In the genomic region with DNA sequence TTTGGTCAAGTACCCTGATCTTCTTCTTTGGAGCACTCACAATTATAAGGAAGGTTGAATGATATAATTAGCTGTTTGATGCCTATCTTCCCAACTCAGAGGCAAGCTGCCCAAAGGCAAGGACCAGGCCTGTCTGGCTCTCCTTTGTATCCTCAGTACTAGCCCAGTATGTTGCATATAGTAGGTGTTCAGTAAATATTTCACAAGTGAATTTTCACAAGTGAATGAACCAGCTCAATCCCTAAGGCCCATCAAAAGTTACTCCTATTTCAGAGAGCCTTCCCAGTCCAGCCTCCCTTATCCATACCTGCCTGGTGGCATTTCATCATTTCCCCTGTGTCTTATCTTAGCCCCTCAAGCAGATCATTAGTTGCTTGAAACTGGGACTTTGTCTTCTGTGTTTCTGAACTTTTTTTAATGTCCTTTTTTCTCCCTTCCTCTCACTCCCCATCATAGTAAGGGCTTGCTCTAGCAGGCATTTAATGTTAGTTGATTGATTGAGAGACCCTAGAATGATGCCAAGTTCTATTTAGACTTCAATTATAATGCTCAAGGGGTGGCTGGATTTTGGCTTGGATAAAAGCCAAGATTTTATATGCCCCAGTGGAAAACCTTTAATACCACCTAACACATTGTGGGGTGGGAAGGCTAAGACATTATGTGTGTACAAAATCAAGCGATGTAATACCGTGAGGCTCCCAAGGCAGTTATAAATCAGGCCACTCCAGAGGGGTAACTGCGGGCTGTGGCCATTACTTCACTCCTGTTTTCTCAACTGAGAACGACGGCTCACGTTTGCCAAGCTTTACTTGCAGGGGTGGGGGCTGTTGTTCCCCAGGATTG, we compare ENCODE assay signal across 15 cellular contexts. TPM values are rescaled to one million over a fixed set of nuclear protein-coding genes. Genes with fewer than 3 reads are reported as not detected.
DNase-seq lines count a peak whose midpoint lies in the region; ATAC-seq and TF ChIP-seq lines count a peak whose summit lies in the region.
"Had no signal": no experiment of that assay in that cellular context is flagged by ENCODE, and none has a peak within 500 bp of the region (broad histone marks: within the 10 kb centered on the region; RNA-seq: fewer than 3 reads in every experiment).

No MANE protein-coding gene starts in this region.

- H3K4me3 Mint-ChIP-seq in activated T-cell treated with anti-CD3 and anti-CD28 coated beads, Interleukin-2, amount 50 U/mL, for 72 hours: no peak overlapping the region
- H3K4me3 Mint-ChIP-seq: HFFc6; T-helper 2 cell treated with Interferon-gamma antibody and Interleukin-4, amounts not matched to agents 5 μg/mL and 100 μg/mL, for 36 hours had no signal

- DNase-seq in NCI-H1105 (lab: John Stamatoyannopoulos, UW): peak; percentile 94
- peak; percentile 12 for DNase-seq in NCI-H2227 treated with DMSO at 0.1 percent for 48 hours (lab: John Stamatoyannopoulos, UW)
- peak; percentile 22 for DNase-seq in testis
- no peak for DNase-seq in GF-D8 (lab: John Stamatoyannopoulos, UW)
- DNase-seq in activated T-cell treated with anti-CD3 and anti-CD28 coated beads, Interleukin-2, amount 50 U/mL, for 72 hours: no peak
- no peak for DNase-seq in COLO668 (lab: John Stamatoyannopoulos, UW; ENCODE audit: unreplicated experiment)
- DNase-seq: activated CD4-positive, alpha-beta T cell treated with anti-CD3 and anti-CD28 coated beads, Interleukin-2, amount 50 U/mL, for 4 hours; activated effector memory CD4-positive, alpha-beta T cell treated with Interleukin-2 at 50 U/mL for 16 hours; glutamatergic neuron; HFFc6; stimulated activated naive CD4-positive, alpha-beta T cell treated with Interleukin-2 at 50 U/mL for 16 hours had no signal

- H3K27me3 Mint-ChIP-seq in activated T-cell treated with anti-CD3 and anti-CD28 coated beads, Interleukin-2, amount 50 U/mL, for 72 hours (ENCODE audit: low read depth): peaks cover 10% of the 10 kb centered on the region

- no peaks in the 10 kb centered on the region for H3K4me1 Mint-ChIP-seq in activated T-cell treated with anti-CD3 and anti-CD28 coated beads, Interleukin-2, amount 50 U/mL, for 72 hours (ENCODE audit: low read depth)

- H3K27ac ChIP-seq in gastroesophageal sphincter (peak overlapping the region; percentile 36 to 85 (median 84)), testis (no peak overlapping the region)
- H3K27ac ChIP-seq: C4-2B had no signal

- intact Hi-C loops in testis (cut with DNase I; ENCODE audit: low total_unique reads): no loop called here

- H3K36me3 ChIP-seq in gastroesophageal sphincter (no peaks in the 10 kb centered on the region), testis (ENCODE audit: low read depth, missing control alignments) (no peaks in the 10 kb centered on the region)

- TF ChIP-seq CTCF in gastroesophageal sphincter (IDR thresholded peaks at IDR 0.05) (no peak), testis (IDR thresholded peaks at IDR 0.05) (no peak)

- H3K27me3 ChIP-seq in gastroesophageal sphincter: no peaks in the 10 kb centered on the region
- H3K27me3 ChIP-seq in testis: no peaks in the 10 kb centered on the region

- no peaks in the 10 kb centered on the region for H3K9me3 ChIP-seq in gastroesophageal sphincter
- no peaks in the 10 kb centered on the region for H3K9me3 ChIP-seq in testis

- peak; percentile 42 for ATAC-seq in gastroesophageal sphincter
- no peak for ATAC-seq in activated T-cell treated with anti-CD3 and anti-CD28 coated beads, Interleukin-2, amount 50 U/mL, for 72 hours (replicated peaks in 1 of 2)
- ATAC-seq: HepG2 had no signal

- no peak overlapping the region for H3K27ac Mint-ChIP-seq in activated T-cell treated with anti-CD3 and anti-CD28 coated beads, Interleukin-2, amount 50 U/mL, for 72 hours
- H3K27ac Mint-ChIP-seq: HFFc6; T-helper 2 cell treated with Interferon-gamma antibody and Interleukin-4, amounts not matched to agents 5 μg/mL and 100 μg/mL, for 36 hours had no signal

- TF ChIP-seq EP300 in gastroesophageal sphincter (IDR thresholded peaks at IDR 0.05): no peak

- H3K36me3 Mint-ChIP-seq in activated T-cell treated with anti-CD3 and anti-CD28 coated beads, Interleukin-2, amount 50 U/mL, for 72 hours (ENCODE audit: insufficient read depth in 2 of 2): no peaks in the 10 kb centered on the region

- H3K4me1 ChIP-seq in gastroesophageal sphincter: peaks cover 14 to 59% (median 27%) of the 10 kb centered on the region in 3 donors
- H3K4me1 ChIP-seq in testis: peaks cover 8% of the 10 kb centered on the region

- TF ChIP-seq POLR2A in gastroesophageal sphincter (IDR thresholded peaks at IDR 0.05): no peak
- TF ChIP-seq POLR2A in testis (IDR thresholded peaks at IDR 0.05): no peak

- peaks cover 0 to 2% of the 10 kb centered on the region in 2 donors for H3K9me3 Mint-ChIP-seq in activated T-cell treated with anti-CD3 and anti-CD28 coated beads, Interleukin-2, amount 50 U/mL, for 72 hours
- H3K9me3 Mint-ChIP-seq: HFFc6; T-helper 2 cell treated with Interferon-gamma antibody and Interleukin-4, amounts not matched to agents 5 μg/mL and 100 μg/mL, for 36 hours had no signal

- WGBS in gastroesophageal sphincter (ENCODE audit: low coverage in 1 of 2), 2 donors: 33% methylated on average over 6 of the region's 6 CpGs; no CpG with 5 or more reads in 1 of the 2 donors
- WGBS in testis, 2 donors: 61 to 78% methylated on average over 6 of the region's 6 CpGs

- H3K4me3 ChIP-seq in gastroesophageal sphincter (no peak overlapping the region), testis (no peak overlapping the region)

RNA-seq across cellular contexts. Expression of gene BOC, which starts 43.2 kb away (rescaled TPM):
- total RNA-seq in gastroesophageal sphincter (100 to 1,000 TPM in 1 of 4 donors, 10 to 100 TPM in 3; 41.5 to 130 (median 73.9) TPM), testis (10 to 100 TPM; 24.5 to 33.6 TPM)
- 28.4 TPM for polyA plus RNA-seq in testis (ENCODE audit: insufficient read depth, low read depth, low replicate concordance)
- total RNA-seq in activated T-cell treated with anti-CD3 and anti-CD28 coated beads, Interleukin-2, amount 50 U/mL, for 72 hours: under 1 TPM; 0.19 to 0.31 TPM
- total RNA-seq: HepG2 had no signal

Comparison
In these comparisons a context has a peak if more than half of its experiments do, and no peak if none do; other contexts are left out.
1. DNase-seq: peak in NCI-H1105 (single experiment), NCI-H2227 treated with DMSO at 0.1 percent for 48 hours (single experiment) and testis (single experiment); none in GF-D8 (single experiment), activated T-cell treated with anti-CD3 and anti-CD28 coated beads, Interleukin-2, amount 50 U/mL, for 72 hours (0 of 2) and COLO668 (single experiment).
2. H3K27ac ChIP-seq: peak in gastroesophageal sphincter (4 of 4); none in testis (0 of 2).
3. RNA of gene BOC, which starts 43.2 kb away (total RNA-seq): 41.5 to 130 TPM in gastroesophageal sphincter and 24.5 to 33.6 TPM in testis; 0.19 to 0.31 TPM in activated T-cell treated with anti-CD3 and anti-CD28 coated beads, Interleukin-2, amount 50 U/mL, for 72 hours; every median in the first group is over 10 times any median in the second.